Comparison of ENCODE assay signal across 15 cellular contexts in the genomic region with DNA sequence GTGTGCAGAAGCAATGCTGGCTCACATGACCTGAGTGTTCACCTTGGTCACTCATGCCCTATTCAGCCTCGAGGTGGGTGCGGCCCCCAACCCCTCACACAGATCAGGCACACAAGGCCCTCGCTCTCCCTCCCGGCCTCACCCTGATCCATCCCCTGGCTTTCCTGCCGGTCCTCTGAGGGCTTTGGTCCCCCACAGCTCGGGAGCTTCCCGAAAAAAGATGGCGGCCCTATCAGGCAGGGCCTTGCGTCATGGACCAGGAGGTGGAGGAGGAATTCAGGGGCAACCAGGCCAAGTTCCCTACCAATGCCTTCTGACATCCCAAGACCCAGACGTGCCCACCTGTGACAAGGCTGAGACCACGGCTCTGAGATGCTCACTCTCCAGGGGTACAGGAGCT. TPM values are rescaled to one million over a fixed set of nuclear protein-coding genes. Genes with fewer than 3 reads are reported as not detected.
DNase-seq lines count a peak whose midpoint lies in the region; ATAC-seq and TF ChIP-seq lines count a peak whose summit lies in the region.
"Had no signal": no experiment of that assay in that cellular context is flagged by ENCODE, and none has a peak within 500 bp of the region (broad histone marks: within the 10 kb centered on the region; RNA-seq: fewer than 3 reads in every experiment).

No MANE protein-coding gene starts in this region.

- no peaks in the 10 kb centered on the region for H3K36me3 ChIP-seq in upper lobe of right lung
- H3K36me3 ChIP-seq: BE2C had no signal

- H3K4me3 ChIP-seq in upper lobe of right lung = no peak overlapping the region
- H3K4me3 ChIP-seq: A549, GM23248 had no signal

- no peaks in the 10 kb centered on the region for H3K4me1 ChIP-seq in upper lobe of right lung
- H3K4me1 ChIP-seq: A549, BE2C had no signal

- CTCF ChIA-PET in WTC11 (lab: Charles Lee) = interaction anchor here (1.3 kb wide), 1 partner anchor 17 kb away, joined by 3 read pairs; no protein-coding TSS in a partner anchor

- H3K4me1 Mint-ChIP-seq in WTC11 = no peaks in the 10 kb centered on the region

- no peaks in the 10 kb centered on the region for H3K27me3 Mint-ChIP-seq in WTC11 (ENCODE audit: low read depth)
- H3K27me3 Mint-ChIP-seq: CD4-positive, alpha-beta memory T cell had no signal

- intact Hi-C loops in posterior vena cava (cut with DNase I) (no loop called here), upper lobe of right lung (cut with DNase I) (no loop called here)

- H3K27ac ChIP-seq in upper lobe of right lung = no peak overlapping the region
- H3K27ac ChIP-seq: A549, C4-2B, GM23248 had no signal

- DNase-seq in WTC11 (ENCODE audit: low spot score) (peak; percentile 5), islet precursor cell (peak; percentile 21), posterior vena cava (ENCODE audit: low spot score) (peak; percentile 74), upper lobe of right lung (peak; percentile 40), T-helper 9 cell (no peak)
- DNase-seq: BE2C; CD4-positive, alpha-beta memory T cell; DMS79; GM23248 had no signal

- no peak for TF ChIP-seq CTCF in WTC11 (IDR thresholded peaks at IDR 0.05)
- no peak for TF ChIP-seq CTCF in upper lobe of right lung (IDR thresholded peaks at IDR 0.05)

- peaks cover 9% of the 10 kb centered on the region for H3K9me3 ChIP-seq in upper lobe of right lung

- H3K4me3 Mint-ChIP-seq in WTC11 = no peak overlapping the region
- H3K4me3 Mint-ChIP-seq: CD4-positive, alpha-beta memory T cell had no signal

- peaks cover 66% of the 10 kb centered on the region for H3K36me3 Mint-ChIP-seq in WTC11

- ATAC-seq in WTC11 (no peak), upper lobe of right lung (no peak), HG03135 (IDR thresholded peaks at IDR 0.05; ENCODE audit: unreplicated experiment) (no peak), HG02798 (IDR thresholded peaks at IDR 0.05; ENCODE audit: poor library complexity, unreplicated experiment) (no peak)
- ATAC-seq: A549, HCT116, HepG2 had no signal

- no peak overlapping the region for H3K27ac Mint-ChIP-seq in WTC11
- H3K27ac Mint-ChIP-seq: CD4-positive, alpha-beta memory T cell had no signal

- POLR2A ChIA-PET in WTC11 (lab: Charles Lee) = interaction anchor here (0.6 kb wide), 1 partner anchor 226 kb away, joined by 3 read pairs; no protein-coding TSS in a partner anchor

- H3K27me3 ChIP-seq in upper lobe of right lung = no peaks in the 10 kb centered on the region
- H3K27me3 ChIP-seq: BE2C had no signal

- peaks cover 34% of the 10 kb centered on the region for H3K9me3 Mint-ChIP-seq in WTC11

TF ChIP-seq in WTC11, 78 proteins besides CTCF, POLR2A, EP300 and RAD21:
- no peak for TF ChIP-seq ZNF423 (CRISPR knock-in tag; IDR thresholded peaks at IDR 0.05)
- no peak for TF ChIP-seq USF2 (CRISPR knock-in tag; IDR thresholded peaks at IDR 0.05)
- no peak for TF ChIP-seq ZNF219 (CRISPR knock-in tag; IDR thresholded peaks at IDR 0.05; ENCODE audit: borderline replicate concordance)
- TF ChIP-seq ZNF416 (CRISPR knock-in tag; IDR thresholded peaks at IDR 0.05) = no peak
- no peak for TF ChIP-seq PRRX2 (CRISPR knock-in tag; IDR thresholded peaks at IDR 0.05)
- TF ChIP-seq, protein P1, sequence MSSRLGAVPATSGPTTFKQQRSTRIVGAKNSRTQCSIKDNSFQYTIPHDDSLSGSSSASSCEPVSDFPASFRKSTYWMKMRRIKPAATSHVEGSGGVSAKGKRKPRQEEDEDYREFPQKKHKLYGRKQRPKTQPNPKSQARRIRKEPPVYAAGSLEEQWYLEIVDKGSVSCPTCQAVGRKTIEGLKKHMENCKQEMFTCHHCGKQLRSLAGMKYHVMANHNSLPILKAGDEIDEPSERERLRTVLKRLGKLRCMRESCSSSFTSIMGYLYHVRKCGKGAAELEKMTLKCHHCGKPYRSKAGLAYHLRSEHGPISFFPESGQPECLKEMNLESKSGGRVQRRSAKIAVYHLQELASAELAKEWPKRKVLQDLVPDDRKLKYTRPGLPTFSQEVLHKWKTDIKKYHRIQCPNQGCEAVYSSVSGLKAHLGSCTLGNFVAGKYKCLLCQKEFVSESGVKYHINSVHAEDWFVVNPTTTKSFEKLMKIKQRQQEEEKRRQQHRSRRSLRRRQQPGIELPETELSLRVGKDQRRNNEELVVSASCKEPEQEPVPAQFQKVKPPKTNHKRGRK (CRISPR knock-in tag; IDR thresholded peaks at IDR 0.05; ENCODE audit: borderline replicate concordance) = no peak
- TF ChIP-seq, protein P2, sequence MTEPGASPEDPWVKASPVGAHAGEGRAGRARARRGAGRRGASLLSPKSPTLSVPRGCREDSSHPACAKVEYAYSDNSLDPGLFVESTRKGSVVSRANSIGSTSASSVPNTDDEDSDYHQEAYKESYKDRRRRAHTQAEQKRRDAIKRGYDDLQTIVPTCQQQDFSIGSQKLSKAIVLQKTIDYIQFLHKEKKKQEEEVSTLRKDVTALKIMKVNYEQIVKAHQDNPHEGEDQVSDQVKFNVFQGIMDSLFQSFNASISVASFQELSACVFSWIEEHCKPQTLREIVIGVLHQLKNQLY (CRISPR knock-in tag; IDR thresholded peaks at IDR 0.05) = no peak
- no peak for TF ChIP-seq FOXP1 (CRISPR knock-in tag; IDR thresholded peaks at IDR 0.05; ENCODE audit: borderline replicate concordance)
- no peak for TF ChIP-seq NR1H2 (CRISPR knock-in tag; IDR thresholded peaks at IDR 0.05)
- TF ChIP-seq USF1 (CRISPR knock-in tag; IDR thresholded peaks at IDR 0.05) = no peak
- no peak for TF ChIP-seq NR2C2 (CRISPR knock-in tag; IDR thresholded peaks at IDR 0.05)

RNA-seq across cellular contexts. Expression of gene DNAAF5, which starts 43.7 kb away (rescaled TPM):
- 55.5 to 62.2 TPM (median 56.0 TPM) in 3 replicates for total RNA-seq in WTC11 (2021)
- 10 to 100 TPM; 12.6 to 16.9 TPM for total RNA-seq in posterior vena cava
- 15.8 TPM for total RNA-seq in upper lobe of right lung

RNA-seq across cellular contexts. Expression of gene PRKAR1B, which starts 44.3 kb away (rescaled TPM):
- total RNA-seq in WTC11 (2021) = 40.8 to 44.1 TPM (median 43.6 TPM) in 3 replicates
- 10 to 100 TPM; 10.1 TPM for total RNA-seq in posterior vena cava
- total RNA-seq in upper lobe of right lung = 25.7 TPM
